ENCODE assay signal across 26 cellular contexts in the genomic region with DNA sequence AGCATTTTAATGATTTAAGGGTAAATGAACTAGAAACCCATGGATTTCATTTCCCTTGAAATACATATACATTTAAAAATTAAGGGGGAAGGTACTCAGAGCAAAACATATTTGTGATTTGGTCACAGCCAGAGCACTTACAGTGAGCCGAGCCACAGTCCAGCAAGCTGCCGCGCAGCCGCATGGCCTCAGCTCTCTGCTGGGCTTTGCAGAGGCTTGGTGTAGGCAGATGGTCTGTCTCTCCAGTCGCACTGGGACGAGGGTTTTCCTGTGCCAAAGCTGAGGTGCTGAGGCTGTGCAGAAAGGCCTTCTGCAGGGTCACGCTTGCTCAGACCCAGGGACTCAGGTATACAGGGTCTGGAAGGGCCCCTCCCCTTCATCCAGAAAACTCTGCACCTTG.
DNase-seq lines count a peak whose midpoint lies in the region; ATAC-seq, FAIRE-seq and TF ChIP-seq lines count a peak whose summit lies in the region.
"Had no signal": no experiment of that assay in that cellular context is flagged by ENCODE, and none has a peak within 500 bp of the region (broad histone marks: within the 10 kb centered on the region; RNA-seq: fewer than 3 reads in every experiment).

No MANE protein-coding gene starts in this region.

- no peak for FAIRE-seq in H1 (lab: Jason Lieb, UNC)
- FAIRE-seq: A549 had no signal

- H2AFZ ChIP-seq in H1 (ENCODE audit: low read length): no peak overlapping the region
- H2AFZ ChIP-seq: GM23248 had no signal

- H4K20me1 ChIP-seq in H1 (replicated peaks in 1 of 2; ENCODE audit: control insufficient read depth in 1 of 2, insufficient read depth in 2 of 2, low read length in 2 of 2): no peaks in the 10 kb centered on the region
- H4K20me1 ChIP-seq: BLaER1 treated with 17β-estradiol and CSF1 and Interleukin-3, amounts not matched to agents 10 nM and 100 nM had no signal

- peak overlapping the region; percentile 55; the same call in 1 of the 2 replicates for H3K18ac ChIP-seq in H1 (ENCODE audit: extremely low read depth, low read length)

- H3K9ac ChIP-seq in H1 (replicated peaks in 1 of 4; ENCODE audit: extremely low read depth in 1 of 4, low read depth in 3 of 4, low read length in 3 of 4): no peak overlapping the region
- H3K9ac ChIP-seq: BLaER1 treated with 17β-estradiol and CSF1 and Interleukin-3, amounts not matched to agents 10 nM and 100 nM; GM23248; KMS-11 had no signal

- H2BK120ac ChIP-seq in H1 (replicated peaks; ENCODE audit: low read depth, low read length): no peak overlapping the region

- CTCF ChIA-PET in H1 (lab: Charles Lee; ENCODE audit: partially characterized antibody): interaction anchor here (0.7 to 6.6 kb wide), 23 partner anchors 8 to 670 kb away, joined by 3 to 56 read pairs (median 5); no protein-coding TSS in a partner anchor
- CTCF ChIA-PET in CD4-positive, alpha-beta memory T cell (lab: Charles Lee; ENCODE audit: partially characterized antibody): interaction anchor here (1.1 kb wide), 1 partner anchor 10 kb away, joined by 3 read pairs; no protein-coding TSS in a partner anchor

- intact Hi-C loops in posterior cingulate gyrus (cut with DNase I): loop anchor here (2.0 kb wide), 1 partner anchor 82 kb away; no protein-coding TSS in a partner anchor
- intact Hi-C loops in CD4-positive, alpha-beta memory T cell (cut with micrococcal nuclease): no loop called here

- H3K4me3 Mint-ChIP-seq in stimulated activated naive CD8-positive, alpha-beta T cell treated with anti-CD3 and anti-CD28 coated beads, Interleukin-15, amount 100 ng/mL, for 72 hours: no peak overlapping the region
- H3K4me3 Mint-ChIP-seq in CD4-positive, alpha-beta memory T cell: no peak overlapping the region
- H3K4me3 Mint-ChIP-seq: CD4-positive, alpha-beta T cell; IgD-negative memory B cell; T-helper 1 cell treated with Interleukin-12 subunit alpha and Interleukin-12 subunit beta and Interleukin-4 antibody, amounts not matched to agents 30 μg/mL and 1 μg/mL, for 36 hours had no signal

- no peak overlapping the region for H3K27ac Mint-ChIP-seq in stimulated activated naive CD8-positive, alpha-beta T cell treated with anti-CD3 and anti-CD28 coated beads, Interleukin-15, amount 100 ng/mL, for 72 hours
- H3K27ac Mint-ChIP-seq in CD4-positive, alpha-beta memory T cell: no peak overlapping the region
- H3K27ac Mint-ChIP-seq: CD4-positive, alpha-beta T cell; IgD-negative memory B cell; T-helper 1 cell treated with Interleukin-12 subunit alpha and Interleukin-12 subunit beta and Interleukin-4 antibody, amounts not matched to agents 30 μg/mL and 1 μg/mL, for 36 hours had no signal

- H3K56ac ChIP-seq in H1 (replicated peaks; ENCODE audit: insufficient read length, low read depth, low read length): no peak overlapping the region

- TF ChIP-seq POLR2A in H1 (IDR thresholded peaks at IDR 0.05; ENCODE audit: control extremely low read depth in 1 of 2, low read depth in 2 of 2, low read length in 2 of 2): no peak

- H2BK20ac ChIP-seq in H1 (ENCODE audit: low read length): no peak overlapping the region

- no peak overlapping the region for H3K14ac ChIP-seq in H1 (ENCODE audit: insufficient read length)

- no peak overlapping the region for H4K8ac ChIP-seq in H1 (ENCODE audit: extremely low read depth, insufficient read depth, low read length)

- no peak for DNase-seq in stimulated activated naive CD8-positive, alpha-beta T cell treated with anti-CD3 and anti-CD28 coated beads, Interleukin-15, amount 100 ng/mL, for 72 hours
- no peak for DNase-seq in stimulated activated naive CD8-positive, alpha-beta T cell treated with anti-CD3 and anti-CD28 coated beads, Interleukin-15, Interleukin-2, amounts not matched to agents 100 U/mL and 50 U/mL, for 24 hours
- DNase-seq in WERI-Rb-1 (peak; percentile 62), H1 (ENCODE audit: low read depth in 1 of 2, low spot score in 2 of 2) (no peak), posterior cingulate gyrus (peak in 7 of 10 donors; percentile 19 to 87 (median 37)), NK-92 (lab: John Stamatoyannopoulos, UW; ENCODE audit: unreplicated experiment) (no peak), COR-L47 (lab: John Stamatoyannopoulos, UW) (no peak)
- no peak for DNase-seq in CD4-positive, alpha-beta memory T cell
- DNase-seq: AML-193; Caco-2; CD4-positive, alpha-beta T cell; DMS79 treated with DMSO at 0.1 percent for 48 hours; GM23248; HCEC 1CT; MM.1S; NCI-H1694 treated with DMSO at 0.1 percent for 48 hours; NCI-H2081; NCI-H2227 treated with DMSO at 0.1 percent for 48 hours; Peyer's patch; SIG-M5 had no signal

- no peaks in the 10 kb centered on the region; the same call in 1 of the 2 replicates for H3K79me1 ChIP-seq in H1 (ENCODE audit: low read depth, low read length)

- H2BK12ac ChIP-seq in H1 (ENCODE audit: low read depth, low read length): peak overlapping the region; percentile 55; the same call in 1 of the 2 replicates

- peaks cover 2 to 5% (median 4%) of the 10 kb centered on the region in 4 experiments; a peak in 5 of 7 replicates for H3K4me1 ChIP-seq in H1 (replicated peaks in 1 of 4; ENCODE audit: control insufficient read depth in 3 of 4, insufficient read depth in 4 of 4, low read length in 3 of 4)
- H3K4me1 ChIP-seq in CD4-positive, alpha-beta memory T cell (ENCODE audit: insufficient read depth, low read length): no peaks in the 10 kb centered on the region
- H3K4me1 ChIP-seq: A549; BLaER1 treated with 17β-estradiol and CSF1 and Interleukin-3, amounts not matched to agents 10 nM and 100 nM; Caco-2 had no signal

- H3K36me3 ChIP-seq in WERI-Rb-1 (no peaks in the 10 kb centered on the region), H1 (ENCODE audit: control insufficient read depth in 2 of 4, insufficient read depth in 4 of 4, low read length in 3 of 4) (no peaks in the 10 kb centered on the region)
- H3K36me3 ChIP-seq in CD4-positive, alpha-beta memory T cell (ENCODE audit: insufficient read depth, low read length): no peaks in the 10 kb centered on the region
- H3K36me3 ChIP-seq: BLaER1 treated with 17β-estradiol and CSF1 and Interleukin-3, amounts not matched to agents 10 nM and 100 nM; Peyer's patch had no signal

- no peak for TF ChIP-seq EP300 in H1 (IDR thresholded peaks at IDR 0.05; ENCODE audit: borderline replicate concordance in 1 of 2, low read depth in 2 of 2, low read length in 2 of 2)

- peaks cover 6% of the 10 kb centered on the region for H3K27me3 ChIP-seq in WERI-Rb-1 (ENCODE audit: insufficient read depth, low read depth, severe bottlenecking)
- H3K27me3 ChIP-seq in H1 (replicated peaks in 1 of 4; ENCODE audit: control insufficient read depth in 3 of 4, extremely low read depth in 1 of 4, insufficient read depth in 3 of 4, low read length in 3 of 4): no peaks in the 10 kb centered on the region
- H3K27me3 ChIP-seq in CD4-positive, alpha-beta memory T cell (ENCODE audit: insufficient read depth, low read length): no peaks in the 10 kb centered on the region
- H3K27me3 ChIP-seq: BLaER1 treated with 17β-estradiol and CSF1 and Interleukin-3, amounts not matched to agents 10 nM and 100 nM; Peyer's patch had no signal

- H3K79me2 ChIP-seq in H1 (ENCODE audit: control insufficient read depth in 1 of 2, insufficient read depth in 2 of 2, low read length in 2 of 2): no peaks in the 10 kb centered on the region

- H3K27me3 Mint-ChIP-seq in stimulated activated naive CD8-positive, alpha-beta T cell treated with anti-CD3 and anti-CD28 coated beads, Interleukin-15, amount 100 ng/mL, for 72 hours: peaks cover 7% of the 10 kb centered on the region
- H3K27me3 Mint-ChIP-seq in CD4-positive, alpha-beta memory T cell: peaks cover 4% of the 10 kb centered on the region in 2 donors
- H3K27me3 Mint-ChIP-seq: CD4-positive, alpha-beta T cell; IgD-negative memory B cell had no signal

- no peak overlapping the region for H2BK5ac ChIP-seq in H1 (ENCODE audit: low read depth, low read length)

- peak; percentile 20 for ATAC-seq in stimulated activated naive CD8-positive, alpha-beta T cell treated with anti-CD3 and anti-CD28 coated beads, Interleukin-15, amount 100 ng/mL, for 72 hours
- ATAC-seq in stimulated activated naive CD8-positive, alpha-beta T cell treated with anti-CD3 and anti-CD28 coated beads, Interleukin-15, Interleukin-2, amounts not matched to agents 100 U/mL and 50 U/mL, for 24 hours: no peak
- ATAC-seq: A549 had no signal

- no peak overlapping the region for H4K5ac ChIP-seq in H1 (ENCODE audit: insufficient read length, low read depth, low read length)

- no peak overlapping the region for H3K4me2 ChIP-seq in H1 (ENCODE audit: insufficient read depth in 1 of 2, low read depth in 2 of 2, low read length in 2 of 2)
- H3K4me2 ChIP-seq: A549; BLaER1 treated with 17β-estradiol and CSF1 and Interleukin-3, amounts not matched to agents 10 nM and 100 nM; KMS-11 had no signal

- no peak overlapping the region for H2AK5ac ChIP-seq in H1 (ENCODE audit: low read depth, low read length)

- peaks cover 0 to 5% of the 10 kb centered on the region in 2 donors for H3K9me3 Mint-ChIP-seq in stimulated activated naive CD8-positive, alpha-beta T cell treated with anti-CD3 and anti-CD28 coated beads, Interleukin-15, amount 100 ng/mL, for 72 hours
- H3K9me3 Mint-ChIP-seq in CD4-positive, alpha-beta memory T cell: peaks cover 0 to 1% (median 0%) of the 10 kb centered on the region in 8 donors
- H3K9me3 Mint-ChIP-seq: CD4-positive, alpha-beta T cell; T-helper 1 cell treated with Interleukin-12 subunit alpha and Interleukin-12 subunit beta and Interleukin-4 antibody, amounts not matched to agents 30 μg/mL and 1 μg/mL, for 36 hours had no signal

- TF ChIP-seq RAD21 in H1 (IDR thresholded peaks at IDR 0.05 in 1 of 2, conservative IDR thresholded peaks at IDR 0.05 in 1 of 2; ENCODE audit: low read depth in 2 of 2, low read length in 2 of 2): no peak

- H3K9me3 ChIP-seq in WERI-Rb-1 (ENCODE audit: severe bottlenecking) (no peaks in the 10 kb centered on the region), H1 (ENCODE audit: insufficient read depth in 2 of 2, low read depth in 1 of 2, low read length in 1 of 2) (no peaks in the 10 kb centered on the region)
- no peaks in the 10 kb centered on the region for H3K9me3 ChIP-seq in CD4-positive, alpha-beta memory T cell (ENCODE audit: control insufficient read depth in 1 of 2, low read length in 2 of 2)
- H3K9me3 ChIP-seq: A549; BLaER1 treated with 17β-estradiol and CSF1 and Interleukin-3, amounts not matched to agents 10 nM and 100 nM; Caco-2; Peyer's patch had no signal

- POLR2A ChIA-PET in H1 (lab: Charles Lee; ENCODE audit: partially characterized antibody): interaction anchor here (0.9 to 1.0 kb wide), 2 partner anchors 11 to 48 kb away, joined by 4 to 5 read pairs; no protein-coding TSS in a partner anchor
- POLR2A ChIA-PET in CD4-positive, alpha-beta memory T cell (lab: Charles Lee; ENCODE audit: partially characterized antibody): no interaction called here

- no peak overlapping the region for H4K91ac ChIP-seq in H1 (replicated peaks; ENCODE audit: insufficient read length, low read length)

- no peaks in the 10 kb centered on the region; the same call in 1 of the 2 replicates for H3K23me2 ChIP-seq in H1 (ENCODE audit: low read depth, low read length)

- H3K23ac ChIP-seq in H1 (ENCODE audit: insufficient read length): no peak overlapping the region

- no peak overlapping the region for H3K4me3 ChIP-seq in WERI-Rb-1 (ENCODE audit: low read depth, low read length)
- H3K4me3 ChIP-seq in H1 (ENCODE audit: extremely low read depth in 1 of 4, insufficient read depth in 2 of 4, low read depth in 3 of 4, low read length in 4 of 4): no peak overlapping the region
- no peak overlapping the region for H3K4me3 ChIP-seq in CD4-positive, alpha-beta memory T cell (ENCODE audit: low read length in 2 of 2)
- H3K4me3 ChIP-seq: A549; BLaER1 treated with 17β-estradiol and CSF1 and Interleukin-3, amounts not matched to agents 10 nM and 100 nM; GM23248; Peyer's patch; SK-N-MC had no signal

- 89% methylated on average over 7 of the region's 7 CpGs; no CpG with 5 or more reads in 1 of the 2 experiments for WGBS in H1 (ENCODE audit: extremely low coverage in 1 of 2, insufficient coverage in 1 of 2, insufficient read length in 1 of 2, insufficient replicate concordance in 2 of 2, low coverage in 1 of 2, low lambda C conversion rate in 2 of 2, missing lambda C conversion rate in 1 of 2), 2 experiments

- no peak overlapping the region for H3K4ac ChIP-seq in H1 (replicated peaks; ENCODE audit: insufficient read length, low read depth, low read length)

- H3K4me1 Mint-ChIP-seq in stimulated activated naive CD8-positive, alpha-beta T cell treated with anti-CD3 and anti-CD28 coated beads, Interleukin-15, amount 100 ng/mL, for 72 hours: no peaks in the 10 kb centered on the region
- H3K4me1 Mint-ChIP-seq in CD4-positive, alpha-beta memory T cell: peaks cover 0 to 4% (median 0%) of the 10 kb centered on the region in 4 donors
- H3K4me1 Mint-ChIP-seq: IgD-negative memory B cell had no signal

- H2BK15ac ChIP-seq in H1 (ENCODE audit: low read length): 0 out of 2 replicates have a peak overlapping the region, but pooled peaks have one; percentile 25

- TF ChIP-seq CTCF in WERI-Rb-1 (IDR thresholded peaks at IDR 0.05; ENCODE audit: low read depth, low read length) (no peak), H1 (IDR thresholded peaks at IDR 0.05; ENCODE audit: control extremely low read depth in 1 of 3, insufficient read depth in 1 of 3, low read depth in 1 of 3, low read length in 3 of 3) (no peak)

- no peak overlapping the region for H3K27ac ChIP-seq in WERI-Rb-1
- H3K27ac ChIP-seq in H1 (ENCODE audit: low read depth, low read length): no peak overlapping the region
- H3K27ac ChIP-seq in CD4-positive, alpha-beta memory T cell (ENCODE audit: low read depth, low read length): no peak overlapping the region
- H3K27ac ChIP-seq: A549; BLaER1 treated with 17β-estradiol and CSF1 and Interleukin-3, amounts not matched to agents 10 nM and 100 nM; GM23248; KMS-11; Peyer's patch; SK-N-MC had no signal

- no peaks in the 10 kb centered on the region for H3K36me3 Mint-ChIP-seq in CD4-positive, alpha-beta memory T cell
- H3K36me3 Mint-ChIP-seq: IgD-negative memory B cell had no signal

Comparison
In these comparisons a context has a peak if more than half of its experiments do, and no peak if none do; other contexts are left out.
1. DNase-seq: peak in WERI-Rb-1 (single experiment) and posterior cingulate gyrus (7 of 10); none in stimulated activated naive CD8-positive, alpha-beta T cell treated with anti-CD3 and anti-CD28 coated beads, Interleukin-15, amount 100 ng/mL, for 72 hours (0 of 2), stimulated activated naive CD8-positive, alpha-beta T cell treated with anti-CD3 and anti-CD28 coated beads, Interleukin-15, Interleukin-2, amounts not matched to agents 100 U/mL and 50 U/mL, for 24 hours (single experiment), H1 (0 of 2), NK-92 (single experiment), COR-L47 (single experiment) and CD4-positive, alpha-beta memory T cell (0 of 5).